Comparison of ENCODE assay signal across 2 cellular contexts in the genomic region with DNA sequence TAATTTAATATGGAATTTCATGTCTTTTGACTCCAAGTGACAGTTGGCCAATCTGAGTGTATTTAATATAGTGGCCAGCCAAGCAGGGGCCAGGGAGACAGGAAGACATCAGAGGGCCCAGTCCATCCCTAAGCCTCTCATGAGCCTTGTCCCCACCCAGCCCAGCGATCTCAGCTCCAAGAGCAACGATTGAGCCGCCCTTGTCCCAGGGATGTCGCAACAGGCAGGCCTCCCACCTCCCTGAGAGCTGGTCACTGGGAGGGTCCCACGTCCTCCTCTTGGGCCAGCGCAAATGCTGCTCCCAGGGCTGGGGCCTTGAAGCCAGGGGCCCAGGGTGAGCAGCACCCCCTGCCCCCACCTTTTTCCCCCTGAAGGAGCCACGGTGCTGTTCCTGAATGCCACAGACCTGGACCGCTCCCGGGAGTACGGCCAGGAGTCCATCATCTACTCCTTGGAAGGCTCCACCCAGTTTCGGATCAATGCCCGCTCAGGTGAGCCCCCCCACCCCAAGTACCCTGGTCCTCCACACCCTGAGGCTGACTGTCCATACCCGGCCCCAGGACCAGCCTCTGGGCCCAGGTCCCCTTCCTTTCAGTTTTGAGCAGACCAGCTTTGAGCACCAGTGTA.
TF ChIP-seq lines count a peak whose summit lies in the region.

No MANE protein-coding gene starts in this region.

TF ChIP-seq in HepG2, 621 proteins besides CTCF, POLR2A, EP300 and RAD21:
- TF ChIP-seq CEBPB (IDR thresholded peaks at IDR 0.05; ENCODE audit: borderline replicate concordance, low read depth, low read length) = peak; percentile 66; the same call in 1 of the 2 replicates
- TF ChIP-seq SIX4 (CRISPR knock-in tag; IDR thresholded peaks at IDR 0.05) = no peak
- TF ChIP-seq TBX3 (IDR thresholded peaks at IDR 0.05; ENCODE audit: borderline replicate concordance) = no peak
- no peak for TF ChIP-seq ZNF260 (CRISPR knock-in tag; IDR thresholded peaks at IDR 0.05; ENCODE audit: borderline replicate concordance, low read depth)

TF ChIP-seq in K562, 482 proteins besides CTCF, POLR2A, EP300 and RAD21:
- TF ChIP-seq CEBPB (tag; IDR thresholded peaks at IDR 0.05) = peak; percentile 80
- TF ChIP-seq CEBPG (CRISPR knock-in tag; IDR thresholded peaks at IDR 0.05) = no peak
- TF ChIP-seq CEBPG (tag; conservative IDR thresholded peaks at IDR 0.05 in 1 of 2, IDR thresholded peaks at IDR 0.05 in 1 of 2) = 0 out of 4 replicates have a peak, but pooled peaks of 1 of the 2 experiments have one; percentile 15
- TF ChIP-seq, protein P1, sequence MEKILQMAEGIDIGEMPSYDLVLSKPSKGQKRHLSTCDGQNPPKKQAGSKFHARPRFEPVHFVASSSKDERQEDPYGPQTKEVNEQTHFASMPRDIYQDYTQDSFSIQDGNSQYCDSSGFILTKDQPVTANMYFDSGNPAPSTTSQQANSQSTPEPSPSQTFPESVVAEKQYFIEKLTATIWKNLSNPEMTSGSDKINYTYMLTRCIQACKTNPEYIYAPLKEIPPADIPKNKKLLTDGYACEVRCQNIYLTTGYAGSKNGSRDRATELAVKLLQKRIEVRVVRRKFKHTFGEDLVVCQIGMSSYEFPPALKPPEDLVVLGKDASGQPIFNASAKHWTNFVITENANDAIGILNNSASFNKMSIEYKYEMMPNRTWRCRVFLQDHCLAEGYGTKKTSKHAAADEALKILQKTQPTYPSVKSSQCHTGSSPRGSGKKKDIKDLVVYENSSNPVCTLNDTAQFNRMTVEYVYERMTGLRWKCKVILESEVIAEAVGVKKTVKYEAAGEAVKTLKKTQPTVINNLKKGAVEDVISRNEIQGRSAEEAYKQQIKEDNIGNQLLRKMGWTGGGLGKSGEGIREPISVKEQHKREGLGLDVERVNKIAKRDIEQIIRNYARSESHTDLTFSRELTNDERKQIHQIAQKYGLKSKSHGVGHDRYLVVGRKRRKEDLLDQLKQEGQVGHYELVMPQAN (IDR thresholded peaks at IDR 0.05; ENCODE audit: borderline replicate concordance) = no peak
TF ChIP-seq in K562: peak in this region for 2.
